20 cellular contexts compared by ENCODE assay signal in genomic region chr15:89226359-89227221, GRCh38. TPM values are rescaled to one million over a fixed set of nuclear protein-coding genes. Genes with fewer than 3 reads are reported as not detected.
A peak's percentile ranks its signal among the peaks of the same experiment; 100 is the strongest.
DNase-seq lines count a peak whose midpoint lies in the region; ATAC-seq, FAIRE-seq and TF ChIP-seq lines count a peak whose summit lies in the region.
"Had no signal": no experiment of that assay in that cellular context is flagged by ENCODE, and none has a peak within 500 bp of the region (broad histone marks: within the 10 kb centered on the region; RNA-seq: fewer than 3 reads in every experiment).

No MANE protein-coding gene starts in this region.

- no peak overlapping the region for H2AFZ ChIP-seq in GM23248
- H2AFZ ChIP-seq: GM23338 had no signal

- WGBS in pancreas, 2 donors, result 70 to 73% methylated on average over 14 of the region's 14 CpGs
- 69 to 70% methylated on average over 14 of the region's 14 CpGs for WGBS in GM23248 (ENCODE audit: low coverage in 1 of 2, low lambda C conversion rate in 2 of 2, missing lambda C conversion rate in 2 of 2), 2 experiments

- ATAC-seq in pancreas (peak; percentile 32 to 86 (median 68)), GM18909 (IDR thresholded peaks at IDR 0.05; ENCODE audit: poor library complexity, unreplicated experiment) (no peak)

- H3F3A ChIP-seq in GM23248 (ENCODE audit: insufficient read depth), result no peaks in the 10 kb centered on the region

- H3K79me2 ChIP-seq in GM23248 (ENCODE audit: insufficient read depth), result no peaks in the 10 kb centered on the region

- H3K9me2 ChIP-seq in GM23248 (ENCODE audit: insufficient read depth), result no peaks in the 10 kb centered on the region

- no peaks in the 10 kb centered on the region for H3K9me3 ChIP-seq in pancreas
- no peaks in the 10 kb centered on the region for H3K9me3 ChIP-seq in GM23248 (ENCODE audit: low read depth)

- H3K4me2 ChIP-seq in GM23248 (ENCODE audit: unreplicated experiment), result no peak overlapping the region
- H3K4me2 ChIP-seq: GM23338 had no signal

- DNase-seq in D341Med (ENCODE audit: low spot score) (peak; percentile 11), HUDEP-2 (lab: John Stamatoyannopoulos, UW; ENCODE audit: unreplicated experiment in 76 of 76) (peak in 69 of 76 experiments; percentile 14 to 76 (median 49)), erythroblast (lab: John Stamatoyannopoulos, UW) (peak; percentile 61 to 82), pancreas (peak in 5 of 6 donors; percentile 28 to 64 (median 54)), DMS153 treated with DMSO at 0.1 percent for 48 hours (lab: John Stamatoyannopoulos, UW; ENCODE audit: unreplicated experiment) (no peak), GM23248 (no peak)
- DNase-seq: ACHN; C1 segment of cervical spinal cord; CD8-positive, alpha-beta memory T cell; HCEC 1CT; KG1; MV-4-11; NCI-H1694 treated with DMSO at 0.1 percent for 48 hours; NCI-H2227 treated with DMSO at 0.1 percent for 48 hours; NCI-H510A treated with DMSO at 0.1 percent for 48 hours; NCI-H82 had no signal

- H3K27ac ChIP-seq in pancreas, result no peak overlapping the region
- no peak overlapping the region for H3K27ac ChIP-seq in GM23248

- no peak for FAIRE-seq in pancreas (lab: Jason Lieb, UNC)
- FAIRE-seq: G401.6, GM19239 had no signal

- H3K9ac ChIP-seq in GM23248, result no peak overlapping the region

- TF ChIP-seq CTCF in pancreas (IDR thresholded peaks at IDR 0.05), result no peak

- H3K4me3 ChIP-seq in pancreas (no peak overlapping the region), GM23248 (no peak overlapping the region)
- H3K4me3 ChIP-seq: GM23338 had no signal

- intact Hi-C loops in pancreas (cut with DNase I), result no loop called here

- H3K27me3 ChIP-seq in pancreas, result no peaks in the 10 kb centered on the region
- H3K27me3 ChIP-seq in GM23248 (replicated peaks; ENCODE audit: insufficient read depth), result no peaks in the 10 kb centered on the region; the same call in 1 of the 2 replicates

- H3K36me3 ChIP-seq in pancreas (no peaks in the 10 kb centered on the region), GM23248 (ENCODE audit: low read depth) (no peaks in the 10 kb centered on the region)

- TF ChIP-seq POLR2A in erythroblast (IDR thresholded peaks at IDR 0.05; ENCODE audit: low read length), result no peak

- in situ Hi-C loops in GM23248 (cut with MboI), result no loop called here

- no peaks in the 10 kb centered on the region for H3K4me1 ChIP-seq in pancreas
- peaks cover 9% of the 10 kb centered on the region; the same call in 1 of the 2 replicates for H3K4me1 ChIP-seq in GM23248 (ENCODE audit: insufficient read depth)

- H4K20me1 ChIP-seq in GM23248 (ENCODE audit: insufficient read depth), result no peaks in the 10 kb centered on the region

RNA-seq across cellular contexts. Expression of gene RLBP1, which starts 5.2 kb away (rescaled TPM):
- total RNA-seq in pancreas, result not detected
- polyA plus RNA-seq in pancreas, result under 1 TPM in 1 of 2 donors, not detected in 1; 0.19 TPM
- not detected in 2 replicates for total RNA-seq in GM23248 (2014; rRNA removed; shearing (Covaris generic))
- polyA plus RNA-seq in GM23248 (2016; fragmentation: Nextera tagmentation; extraction: Ambion mirVana), result not detected in 2 replicates
- total RNA-seq: CD8-positive, alpha-beta memory T cell; GM23338 had no signal
- polyA plus RNA-seq: CD8-positive, alpha-beta memory T cell; GM23338 had no signal

RNA-seq across cellular contexts. Expression of gene FANCI, which starts 17.2 kb away (rescaled TPM):
- 1 to 10 TPM; 1.9 to 4.8 (median 3.5) TPM for total RNA-seq in pancreas
- polyA plus RNA-seq in pancreas (1 to 10 TPM; 1.5 to 3.1 TPM), GM23248 (2016; fragmentation: Nextera tagmentation; extraction: Ambion mirVana) (9.6 and 14.2 TPM in 2 replicates)
- total RNA-seq in GM23248 (2014; rRNA removed; shearing (Covaris generic)), result 11.2 and 13.8 TPM in 2 replicates

Comparison
In these comparisons a context has a peak if more than half of its experiments do, and no peak if none do; other contexts are left out.
1. DNase-seq: peak in D341Med (single experiment), HUDEP-2 (69 of 76), erythroblast (2 of 2) and pancreas (5 of 6); none in DMS153 treated with DMSO at 0.1 percent for 48 hours (single experiment) and GM23248 (single experiment).